Comparison of ENCODE assay signal across 11 cellular contexts in the genomic region with DNA sequence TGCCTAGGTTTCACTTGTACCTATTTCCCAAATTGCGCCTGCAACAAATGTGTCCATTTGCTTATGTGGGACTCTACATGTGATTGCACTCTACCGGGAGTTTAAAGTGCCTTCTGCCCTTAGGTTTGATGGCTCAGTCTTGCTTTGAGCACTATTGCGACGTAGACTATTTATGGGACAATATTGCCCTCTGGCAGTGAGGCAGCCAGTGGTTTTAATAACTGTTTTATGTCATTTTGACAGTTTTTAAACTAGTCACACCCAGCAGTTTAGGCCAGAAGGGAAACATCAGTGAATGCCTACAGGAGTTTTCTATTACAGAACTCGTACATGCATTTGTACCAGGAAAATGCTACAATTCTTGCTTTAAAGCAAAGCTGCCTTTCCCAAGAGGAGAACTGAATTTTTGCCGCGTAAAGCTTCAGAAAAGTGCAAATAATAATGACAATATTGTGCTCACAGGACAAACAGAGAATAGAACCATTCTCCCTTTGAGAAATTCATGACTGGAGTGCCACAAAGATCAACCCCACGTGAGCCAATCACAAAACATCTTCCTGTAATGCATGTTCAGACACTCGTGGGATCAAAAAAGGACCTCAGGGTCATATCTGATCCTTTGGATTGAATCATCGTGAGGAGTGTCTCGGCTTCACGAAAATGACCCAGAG.
DNase-seq lines count a peak whose midpoint lies in the region; ATAC-seq and TF ChIP-seq lines count a peak whose summit lies in the region.
"Had no signal": no experiment of that assay in that cellular context is flagged by ENCODE, and none has a peak within 500 bp of the region (broad histone marks: within the 10 kb centered on the region; RNA-seq: fewer than 3 reads in every experiment).

No MANE protein-coding gene starts in this region.

- peak overlapping the region; percentile 18 for H3K18ac ChIP-seq in neuronal stem cell (ENCODE audit: low read length)

- H3K4ac ChIP-seq in neuronal stem cell (ENCODE audit: low read length), result no peak overlapping the region

- TF ChIP-seq CTCF in lower lobe of right lung (IDR thresholded peaks at IDR 0.05), result no peak

- H2AK5ac ChIP-seq in neuronal stem cell (ENCODE audit: low read depth, low read length), result no peak overlapping the region

- no CpG with 5 or more reads among the region's 12 CpGs for WGBS in neuronal stem cell (ENCODE audit: extremely low coverage in 2 of 2, insufficient read length in 2 of 2, insufficient replicate concordance in 1 of 2), 2 donors

- no peaks in the 10 kb centered on the region for H3K79me1 ChIP-seq in neuronal stem cell (ENCODE audit: low read depth, low read length)

- peaks cover 12% of the 10 kb centered on the region for H3K9me3 Mint-ChIP-seq in activated T-helper 2 cell treated with anti-CD3 and anti-CD28 coated beads, Interferon-gamma antibody, Interleukin-2, Interleukin-4, amounts not matched to agents 10 μg/mL and 5 μg/mL and 100 μg/mL, durations not matched to agents 14 hours and 24 hours and 36 hours

- H3K27ac ChIP-seq in neuronal stem cell (replicated peaks; ENCODE audit: low read length), result no peak overlapping the region
- no peak overlapping the region for H3K27ac ChIP-seq in lower lobe of right lung

- H4K91ac ChIP-seq in neuronal stem cell (ENCODE audit: low read depth, low read length, poor library complexity), result no peak overlapping the region

- no peak overlapping the region for H3K4me2 ChIP-seq in neuronal stem cell (ENCODE audit: insufficient read depth, low read length, poor library complexity, severe bottlenecking)

- no peak overlapping the region for H2BK15ac ChIP-seq in neuronal stem cell (ENCODE audit: low read length)

- H3K9ac ChIP-seq in neuronal stem cell (ENCODE audit: low read depth, low read length, poor library complexity), result no peak overlapping the region

- no peak overlapping the region for H3K27ac Mint-ChIP-seq in activated T-helper 2 cell treated with anti-CD3 and anti-CD28 coated beads, Interferon-gamma antibody, Interleukin-2, Interleukin-4, amounts not matched to agents 10 μg/mL and 5 μg/mL and 100 μg/mL, durations not matched to agents 14 hours and 24 hours and 36 hours

- no peaks in the 10 kb centered on the region for H3K27me3 Mint-ChIP-seq in activated T-helper 2 cell treated with anti-CD3 and anti-CD28 coated beads, Interferon-gamma antibody, Interleukin-2, Interleukin-4, amounts not matched to agents 10 μg/mL and 5 μg/mL and 100 μg/mL, durations not matched to agents 14 hours and 24 hours and 36 hours (ENCODE audit: low read depth)

- H3K23ac ChIP-seq in neuronal stem cell (ENCODE audit: low read depth, low read length, poor library complexity), result no peak overlapping the region

- no peaks in the 10 kb centered on the region for H3K36me3 Mint-ChIP-seq in activated T-helper 2 cell treated with anti-CD3 and anti-CD28 coated beads, Interferon-gamma antibody, Interleukin-2, Interleukin-4, amounts not matched to agents 10 μg/mL and 5 μg/mL and 100 μg/mL, durations not matched to agents 14 hours and 24 hours and 36 hours (ENCODE audit: low read depth)

- H3K9me3 ChIP-seq in neuronal stem cell (replicated peaks in 1 of 2; ENCODE audit: control insufficient read depth in 2 of 2, insufficient read depth in 1 of 2, low read depth in 1 of 2, low read length in 2 of 2) (no peaks in the 10 kb centered on the region), lower lobe of right lung (no peaks in the 10 kb centered on the region)
- H3K9me3 ChIP-seq: Caco-2 had no signal

- H3K14ac ChIP-seq in neuronal stem cell (ENCODE audit: low read length), result no peak overlapping the region

- H3K4me1 ChIP-seq in neuronal stem cell (ENCODE audit: control insufficient read depth in 2 of 2, insufficient read depth in 1 of 2, low read depth in 1 of 2, low read length in 2 of 2), result peaks cover 2 to 5% of the 10 kb centered on the region in 2 donors
- no peaks in the 10 kb centered on the region for H3K4me1 ChIP-seq in lower lobe of right lung
- H3K4me1 ChIP-seq: Caco-2 had no signal

- no peak overlapping the region for H2BK12ac ChIP-seq in neuronal stem cell (ENCODE audit: low read length)

- H2BK5ac ChIP-seq in neuronal stem cell (ENCODE audit: low read length), result no peak overlapping the region

- H3K36me3 ChIP-seq in neuronal stem cell (replicated peaks in 1 of 2; ENCODE audit: control insufficient read depth in 2 of 2, insufficient read depth in 2 of 2, low read length in 2 of 2), result no peaks in the 10 kb centered on the region
- no peaks in the 10 kb centered on the region for H3K36me3 ChIP-seq in lower lobe of right lung

- no peak overlapping the region for H3K4me3 Mint-ChIP-seq in activated T-helper 2 cell treated with anti-CD3 and anti-CD28 coated beads, Interferon-gamma antibody, Interleukin-2, Interleukin-4, amounts not matched to agents 10 μg/mL and 5 μg/mL and 100 μg/mL, durations not matched to agents 14 hours and 24 hours and 36 hours (ENCODE audit: low read depth)

- H3K27me3 ChIP-seq in neuronal stem cell (ENCODE audit: control insufficient read depth in 3 of 3, insufficient read depth in 3 of 3, low read depth in 1 of 3, low read length in 3 of 3), result no peaks in the 10 kb centered on the region
- no peaks in the 10 kb centered on the region for H3K27me3 ChIP-seq in lower lobe of right lung (ENCODE audit: low read depth)

- intact Hi-C loops in lower lobe of right lung (cut with DNase I), result no loop called here
- intact Hi-C loops in activated T-helper 2 cell treated with anti-CD3 and anti-CD28 coated beads, Interferon-gamma antibody, Interleukin-2, Interleukin-4, amounts not matched to agents 10 μg/mL and 5 μg/mL and 100 μg/mL, durations not matched to agents 14 hours and 24 hours and 36 hours (cut with micrococcal nuclease), result no loop called here

- no peak overlapping the region for H3K4me3 ChIP-seq in neuronal stem cell (ENCODE audit: low read length in 2 of 2)
- H3K4me3 ChIP-seq in lower lobe of right lung, result no peak overlapping the region

- H2BK120ac ChIP-seq in neuronal stem cell (ENCODE audit: low read depth, low read length), result no peak overlapping the region

- no peak overlapping the region for H4K8ac ChIP-seq in neuronal stem cell (ENCODE audit: low read depth, low read length)

- H3K4me1 Mint-ChIP-seq in activated T-helper 2 cell treated with anti-CD3 and anti-CD28 coated beads, Interferon-gamma antibody, Interleukin-2, Interleukin-4, amounts not matched to agents 10 μg/mL and 5 μg/mL and 100 μg/mL, durations not matched to agents 14 hours and 24 hours and 36 hours (ENCODE audit: low read depth), result no peaks in the 10 kb centered on the region

- peak overlapping the region; percentile 20 for H2AFZ ChIP-seq in neuronal stem cell (ENCODE audit: low read length)

- ATAC-seq in lower lobe of right lung (no peak), GM19463 (IDR thresholded peaks at IDR 0.05; ENCODE audit: unreplicated experiment) (no peak)

- peak; percentile 4 for DNase-seq in COLO829 (ENCODE audit: low spot score)
- DNase-seq in NCI-H524 (lab: John Stamatoyannopoulos, UW), result peak; percentile 5 to 69
- peak; percentile 25 for DNase-seq in epidermal melanocyte (ENCODE audit: insufficient read length, low spot score)
- DNase-seq in neuronal stem cell (ENCODE audit: low spot score), result no peak
- no peak for DNase-seq in lower lobe of right lung
- DNase-seq in stimulated activated naive CD4-positive, alpha-beta T cell (lab: John Stamatoyannopoulos, UW), result no peak
- no peak for DNase-seq in activated T-helper 2 cell treated with anti-CD3 and anti-CD28 coated beads, Interferon-gamma antibody, Interleukin-2, Interleukin-4, amounts not matched to agents 10 μg/mL and 5 μg/mL and 100 μg/mL, durations not matched to agents 14 hours and 24 hours and 36 hours (ENCODE audit: low spot score)
- DNase-seq: activated CD8-positive, alpha-beta memory T cell treated with anti-CD3 and anti-CD28 coated beads, Interleukin-2, amount 50 U/mL, for 48 hours; NCI-H1048 had no signal

Comparison
In these comparisons a context has a peak if more than half of its experiments do, and no peak if none do; other contexts are left out.
1. DNase-seq: peak in COLO829 (single experiment), NCI-H524 (2 of 2) and epidermal melanocyte (single experiment); none in neuronal stem cell (single experiment), lower lobe of right lung (single experiment), stimulated activated naive CD4-positive, alpha-beta T cell (0 of 6) and activated T-helper 2 cell treated with anti-CD3 and anti-CD28 coated beads, Interferon-gamma antibody, Interleukin-2, Interleukin-4, amounts not matched to agents 10 μg/mL and 5 μg/mL and 100 μg/mL, durations not matched to agents 14 hours and 24 hours and 36 hours (single experiment).